In the genomic region with DNA sequence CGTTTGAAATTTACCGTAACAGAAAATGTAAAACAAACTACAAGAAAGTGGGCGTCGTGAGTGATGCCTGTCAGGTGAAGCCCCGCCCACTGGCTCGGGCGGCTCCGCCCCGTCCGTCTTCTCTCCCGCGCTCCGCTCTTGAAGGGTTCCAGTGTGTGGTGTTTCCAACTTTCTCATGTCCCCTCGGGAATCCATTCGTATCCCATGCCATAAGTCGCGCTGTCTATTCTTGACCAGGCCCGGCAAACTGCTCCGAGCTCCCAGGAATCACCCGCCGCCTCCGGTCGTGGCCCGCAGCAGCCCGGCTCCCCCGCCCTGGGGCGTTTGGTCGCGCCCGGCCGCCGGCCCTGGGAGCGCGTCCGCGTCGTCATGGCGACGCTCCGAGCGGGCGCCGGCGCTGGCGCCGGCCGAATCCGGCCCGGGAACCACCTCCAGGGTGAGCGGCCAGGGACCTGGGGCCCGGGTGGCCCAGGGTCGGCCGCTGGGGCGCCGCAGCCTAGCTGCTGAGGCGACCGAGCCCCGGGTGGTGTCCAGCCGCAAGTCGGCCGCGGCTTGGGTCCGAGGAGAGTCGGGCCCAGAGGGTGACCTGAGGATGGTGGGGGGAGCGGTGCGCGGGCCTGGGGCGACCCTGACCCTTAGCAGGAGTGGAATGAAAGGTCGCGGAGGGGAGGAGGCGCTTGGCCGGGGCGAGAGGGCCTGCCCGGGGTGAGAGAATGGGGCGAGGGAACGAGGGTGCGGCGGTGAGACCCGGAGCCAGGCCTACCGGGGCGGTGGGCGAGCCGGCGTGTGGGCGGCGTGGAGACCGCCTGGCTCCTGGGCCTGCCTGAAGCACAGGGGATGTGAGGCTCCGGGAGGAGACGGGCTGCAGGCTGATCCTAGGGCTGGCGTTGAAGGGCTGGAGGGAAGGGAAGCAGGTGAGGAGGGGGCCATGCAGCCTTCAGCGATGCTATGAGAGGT, we compare ENCODE assay signal across 1 cellular context.
TF ChIP-seq lines count a peak whose summit lies in the region.

A gene (plus strand): TSS at position 375 of the 957 bp plus-strand sequence. CDS start 1,683 bp downstream, outside the sequence.

TF ChIP-seq in HepG2, 621 proteins besides CTCF, POLR2A, EP300 and RAD21 (continued from another document and continues in another):
- TF ChIP-seq, protein P1, sequence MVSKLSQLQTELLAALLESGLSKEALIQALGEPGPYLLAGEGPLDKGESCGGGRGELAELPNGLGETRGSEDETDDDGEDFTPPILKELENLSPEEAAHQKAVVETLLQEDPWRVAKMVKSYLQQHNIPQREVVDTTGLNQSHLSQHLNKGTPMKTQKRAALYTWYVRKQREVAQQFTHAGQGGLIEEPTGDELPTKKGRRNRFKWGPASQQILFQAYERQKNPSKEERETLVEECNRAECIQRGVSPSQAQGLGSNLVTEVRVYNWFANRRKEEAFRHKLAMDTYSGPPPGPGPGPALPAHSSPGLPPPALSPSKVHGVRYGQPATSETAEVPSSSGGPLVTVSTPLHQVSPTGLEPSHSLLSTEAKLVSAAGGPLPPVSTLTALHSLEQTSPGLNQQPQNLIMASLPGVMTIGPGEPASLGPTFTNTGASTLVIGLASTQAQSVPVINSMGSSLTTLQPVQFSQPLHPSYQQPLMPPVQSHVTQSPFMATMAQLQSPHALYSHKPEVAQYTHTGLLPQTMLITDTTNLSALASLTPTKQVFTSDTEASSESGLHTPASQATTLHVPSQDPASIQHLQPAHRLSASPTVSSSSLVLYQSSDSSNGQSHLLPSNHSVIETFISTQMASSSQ (IDR thresholded peaks at IDR 0.05; ENCODE audit: low read depth) = no peak
- TF ChIP-seq, protein P1 (CRISPR knock-in tag; IDR thresholded peaks at IDR 0.05; ENCODE audit: borderline replicate concordance) = no peak
- TF ChIP-seq ZNF746 (CRISPR knock-in tag; IDR thresholded peaks at IDR 0.05) (no peak), NFKBIZ (CRISPR knock-in tag; IDR thresholded peaks at IDR 0.05) (no peak), MYNN (CRISPR knock-in tag; IDR thresholded peaks at IDR 0.05; ENCODE audit: low read depth) (no peak; the same call in 1 of the 2 replicates), ZNF619 (CRISPR knock-in tag; IDR thresholded peaks at IDR 0.05) (no peak), ZSCAN21 (CRISPR knock-in tag; IDR thresholded peaks at IDR 0.05; ENCODE audit: borderline replicate concordance) (no peak), NAIF1 (CRISPR knock-in tag; IDR thresholded peaks at IDR 0.05; ENCODE audit: borderline replicate concordance) (no peak), ZNF547 (CRISPR knock-in tag; IDR thresholded peaks at IDR 0.05) (peak; percentile 31; the same call in 1 of the 2 replicates), U2AF2 (IDR thresholded peaks at IDR 0.05; ENCODE audit: low read depth, low read length) (0 out of 2 replicates have a peak, but pooled peaks have one; percentile 81), RBAK (CRISPR knock-in tag; IDR thresholded peaks at IDR 0.05) (no peak), NCOA1 (CRISPR knock-in tag; IDR thresholded peaks at IDR 0.05) (no peak), MEF2D (CRISPR knock-in tag; IDR thresholded peaks at IDR 0.05) (no peak), ARNT2 (CRISPR knock-in tag; IDR thresholded peaks at IDR 0.05; ENCODE audit: low read depth) (no peak), FOXA3 (CRISPR knock-in tag; IDR thresholded peaks at IDR 0.05) (no peak), RBFOX2 (IDR thresholded peaks at IDR 0.05; ENCODE audit: low read depth, low read length) (no peak), ZFX (CRISPR knock-in tag; IDR thresholded peaks at IDR 0.05; ENCODE audit: low read depth) (peak; percentile 36), ZNF33B (CRISPR knock-in tag; IDR thresholded peaks at IDR 0.05) (no peak), ZNF30 (CRISPR knock-in tag; IDR thresholded peaks at IDR 0.05) (no peak)
- TF ChIP-seq, protein P2, sequence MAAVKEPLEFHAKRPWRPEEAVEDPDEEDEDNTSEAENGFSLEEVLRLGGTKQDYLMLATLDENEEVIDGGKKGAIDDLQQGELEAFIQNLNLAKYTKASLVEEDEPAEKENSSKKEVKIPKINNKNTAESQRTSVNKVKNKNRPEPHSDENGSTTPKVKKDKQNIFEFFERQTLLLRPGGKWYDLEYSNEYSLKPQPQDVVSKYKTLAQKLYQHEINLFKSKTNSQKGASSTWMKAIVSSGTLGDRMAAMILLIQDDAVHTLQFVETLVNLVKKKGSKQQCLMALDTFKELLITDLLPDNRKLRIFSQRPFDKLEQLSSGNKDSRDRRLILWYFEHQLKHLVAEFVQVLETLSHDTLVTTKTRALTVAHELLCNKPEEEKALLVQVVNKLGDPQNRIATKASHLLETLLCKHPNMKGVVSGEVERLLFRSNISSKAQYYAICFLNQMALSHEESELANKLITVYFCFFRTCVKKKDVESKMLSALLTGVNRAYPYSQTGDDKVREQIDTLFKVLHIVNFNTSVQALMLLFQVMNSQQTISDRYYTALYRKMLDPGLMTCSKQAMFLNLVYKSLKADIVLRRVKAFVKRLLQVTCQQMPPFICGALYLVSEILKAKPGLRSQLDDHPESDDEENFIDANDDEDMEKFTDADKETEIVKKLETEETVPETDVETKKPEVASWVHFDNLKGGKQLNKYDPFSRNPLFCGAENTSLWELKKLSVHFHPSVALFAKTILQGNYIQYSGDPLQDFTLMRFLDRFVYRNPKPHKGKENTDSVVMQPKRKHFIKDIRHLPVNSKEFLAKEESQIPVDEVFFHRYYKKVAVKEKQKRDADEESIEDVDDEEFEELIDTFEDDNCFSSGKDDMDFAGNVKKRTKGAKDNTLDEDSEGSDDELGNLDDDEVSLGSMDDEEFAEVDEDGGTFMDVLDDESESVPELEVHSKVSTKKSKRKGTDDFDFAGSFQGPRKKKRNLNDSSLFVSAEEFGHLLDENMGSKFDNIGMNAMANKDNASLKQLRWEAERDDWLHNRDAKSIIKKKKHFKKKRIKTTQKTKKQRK (IDR thresholded peaks at IDR 0.05; ENCODE audit: low read length) = no peak
- TF ChIP-seq, protein P3, sequence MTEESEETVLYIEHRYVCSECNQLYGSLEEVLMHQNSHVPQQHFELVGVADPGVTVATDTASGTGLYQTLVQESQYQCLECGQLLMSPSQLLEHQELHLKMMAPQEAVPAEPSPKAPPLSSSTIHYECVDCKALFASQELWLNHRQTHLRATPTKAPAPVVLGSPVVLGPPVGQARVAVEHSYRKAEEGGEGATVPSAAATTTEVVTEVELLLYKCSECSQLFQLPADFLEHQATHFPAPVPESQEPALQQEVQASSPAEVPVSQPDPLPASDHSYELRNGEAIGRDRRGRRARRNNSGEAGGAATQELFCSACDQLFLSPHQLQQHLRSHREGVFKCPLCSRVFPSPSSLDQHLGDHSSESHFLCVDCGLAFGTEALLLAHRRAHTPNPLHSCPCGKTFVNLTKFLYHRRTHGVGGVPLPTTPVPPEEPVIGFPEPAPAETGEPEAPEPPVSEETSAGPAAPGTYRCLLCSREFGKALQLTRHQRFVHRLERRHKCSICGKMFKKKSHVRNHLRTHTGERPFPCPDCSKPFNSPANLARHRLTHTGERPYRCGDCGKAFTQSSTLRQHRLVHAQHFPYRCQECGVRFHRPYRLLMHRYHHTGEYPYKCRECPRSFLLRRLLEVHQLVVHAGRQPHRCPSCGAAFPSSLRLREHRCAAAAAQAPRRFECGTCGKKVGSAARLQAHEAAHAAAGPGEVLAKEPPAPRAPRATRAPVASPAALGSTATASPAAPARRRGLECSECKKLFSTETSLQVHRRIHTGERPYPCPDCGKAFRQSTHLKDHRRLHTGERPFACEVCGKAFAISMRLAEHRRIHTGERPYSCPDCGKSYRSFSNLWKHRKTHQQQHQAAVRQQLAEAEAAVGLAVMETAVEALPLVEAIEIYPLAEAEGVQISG (CRISPR knock-in tag; IDR thresholded peaks at IDR 0.05) = peak; percentile 23; the same call in 1 of the 2 replicates
- TF ChIP-seq, protein P4, sequence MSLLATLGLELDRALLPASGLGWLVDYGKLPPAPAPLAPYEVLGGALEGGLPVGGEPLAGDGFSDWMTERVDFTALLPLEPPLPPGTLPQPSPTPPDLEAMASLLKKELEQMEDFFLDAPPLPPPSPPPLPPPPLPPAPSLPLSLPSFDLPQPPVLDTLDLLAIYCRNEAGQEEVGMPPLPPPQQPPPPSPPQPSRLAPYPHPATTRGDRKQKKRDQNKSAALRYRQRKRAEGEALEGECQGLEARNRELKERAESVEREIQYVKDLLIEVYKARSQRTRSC (CRISPR knock-in tag; IDR thresholded peaks at IDR 0.05; ENCODE audit: low read depth) = no peak
- TF ChIP-seq, protein P5, sequence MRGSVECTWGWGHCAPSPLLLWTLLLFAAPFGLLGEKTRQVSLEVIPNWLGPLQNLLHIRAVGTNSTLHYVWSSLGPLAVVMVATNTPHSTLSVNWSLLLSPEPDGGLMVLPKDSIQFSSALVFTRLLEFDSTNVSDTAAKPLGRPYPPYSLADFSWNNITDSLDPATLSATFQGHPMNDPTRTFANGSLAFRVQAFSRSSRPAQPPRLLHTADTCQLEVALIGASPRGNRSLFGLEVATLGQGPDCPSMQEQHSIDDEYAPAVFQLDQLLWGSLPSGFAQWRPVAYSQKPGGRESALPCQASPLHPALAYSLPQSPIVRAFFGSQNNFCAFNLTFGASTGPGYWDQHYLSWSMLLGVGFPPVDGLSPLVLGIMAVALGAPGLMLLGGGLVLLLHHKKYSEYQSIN (CRISPR knock-in tag; IDR thresholded peaks at IDR 0.05; ENCODE audit: borderline replicate concordance) = no peak
- TF ChIP-seq, protein P6, sequence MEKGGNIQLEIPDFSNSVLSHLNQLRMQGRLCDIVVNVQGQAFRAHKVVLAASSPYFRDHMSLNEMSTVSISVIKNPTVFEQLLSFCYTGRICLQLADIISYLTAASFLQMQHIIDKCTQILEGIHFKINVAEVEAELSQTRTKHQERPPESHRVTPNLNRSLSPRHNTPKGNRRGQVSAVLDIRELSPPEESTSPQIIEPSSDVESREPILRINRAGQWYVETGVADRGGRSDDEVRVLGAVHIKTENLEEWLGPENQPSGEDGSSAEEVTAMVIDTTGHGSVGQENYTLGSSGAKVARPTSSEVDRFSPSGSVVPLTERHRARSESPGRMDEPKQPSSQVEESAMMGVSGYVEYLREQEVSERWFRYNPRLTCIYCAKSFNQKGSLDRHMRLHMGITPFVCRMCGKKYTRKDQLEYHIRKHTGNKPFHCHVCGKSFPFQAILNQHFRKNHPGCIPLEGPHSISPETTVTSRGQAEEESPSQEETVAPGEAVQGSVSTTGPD (CRISPR knock-in tag; IDR thresholded peaks at IDR 0.05) = no peak
- TF ChIP-seq, protein P7, sequence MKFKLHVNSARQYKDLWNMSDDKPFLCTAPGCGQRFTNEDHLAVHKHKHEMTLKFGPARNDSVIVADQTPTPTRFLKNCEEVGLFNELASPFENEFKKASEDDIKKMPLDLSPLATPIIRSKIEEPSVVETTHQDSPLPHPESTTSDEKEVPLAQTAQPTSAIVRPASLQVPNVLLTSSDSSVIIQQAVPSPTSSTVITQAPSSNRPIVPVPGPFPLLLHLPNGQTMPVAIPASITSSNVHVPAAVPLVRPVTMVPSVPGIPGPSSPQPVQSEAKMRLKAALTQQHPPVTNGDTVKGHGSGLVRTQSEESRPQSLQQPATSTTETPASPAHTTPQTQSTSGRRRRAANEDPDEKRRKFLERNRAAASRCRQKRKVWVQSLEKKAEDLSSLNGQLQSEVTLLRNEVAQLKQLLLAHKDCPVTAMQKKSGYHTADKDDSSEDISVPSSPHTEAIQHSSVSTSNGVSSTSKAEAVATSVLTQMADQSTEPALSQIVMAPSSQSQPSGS (CRISPR knock-in tag; IDR thresholded peaks at IDR 0.05) = no peak
- TF ChIP-seq, protein P8, sequence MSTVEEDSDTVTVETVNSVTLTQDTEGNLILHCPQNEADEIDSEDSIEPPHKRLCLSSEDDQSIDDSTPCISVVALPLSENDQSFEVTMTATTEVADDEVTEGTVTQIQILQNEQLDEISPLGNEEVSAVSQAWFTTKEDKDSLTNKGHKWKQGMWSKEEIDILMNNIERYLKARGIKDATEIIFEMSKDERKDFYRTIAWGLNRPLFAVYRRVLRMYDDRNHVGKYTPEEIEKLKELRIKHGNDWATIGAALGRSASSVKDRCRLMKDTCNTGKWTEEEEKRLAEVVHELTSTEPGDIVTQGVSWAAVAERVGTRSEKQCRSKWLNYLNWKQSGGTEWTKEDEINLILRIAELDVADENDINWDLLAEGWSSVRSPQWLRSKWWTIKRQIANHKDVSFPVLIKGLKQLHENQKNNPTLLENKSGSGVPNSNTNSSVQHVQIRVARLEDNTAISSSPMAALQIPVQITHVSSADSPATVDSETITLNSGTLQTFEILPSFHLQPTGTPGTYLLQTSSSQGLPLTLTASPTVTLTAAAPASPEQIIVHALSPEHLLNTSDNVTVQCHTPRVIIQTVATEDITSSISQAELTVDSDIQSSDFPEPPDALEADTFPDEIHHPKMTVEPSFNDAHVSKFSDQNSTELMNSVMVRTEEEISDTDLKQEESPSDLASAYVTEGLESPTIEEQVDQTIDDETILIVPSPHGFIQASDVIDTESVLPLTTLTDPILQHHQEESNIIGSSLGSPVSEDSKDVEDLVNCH (CRISPR knock-in tag; IDR thresholded peaks at IDR 0.05) = no peak
